16 cellular contexts compared by ENCODE assay signal in the genomic region with DNA sequence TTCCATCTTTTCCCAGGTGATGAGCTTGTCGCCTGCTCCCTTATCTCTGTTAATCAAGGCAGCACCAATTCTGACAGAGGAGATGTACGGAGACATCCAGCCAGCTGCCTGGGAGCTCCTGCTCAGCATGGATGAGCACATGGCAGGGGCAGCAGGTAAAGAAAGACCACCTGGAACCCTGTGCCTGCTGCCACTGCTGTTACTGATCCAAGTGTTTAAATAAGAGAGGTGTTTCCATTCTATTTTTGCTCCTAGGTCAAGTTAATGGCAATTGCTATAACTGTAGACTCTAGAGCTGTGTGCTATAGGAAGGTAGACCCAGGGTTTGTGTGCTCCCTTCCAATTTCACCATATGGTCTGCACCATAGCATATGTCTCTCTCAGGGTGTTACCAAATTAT.
"Had no signal": no experiment of that assay in that cellular context is flagged by ENCODE, and none has a peak within 500 bp of the region (broad histone marks: within the 10 kb centered on the region; RNA-seq: fewer than 3 reads in every experiment).

No MANE protein-coding gene starts in this region.

- ATAC-seq: esophagus mucosa; left cardiac atrium; right cardiac atrium; stimulated activated effector memory CD8-positive, alpha-beta T cell treated with anti-CD3 and anti-CD28 coated beads, Interleukin-12 subunit alpha, Interleukin-12 subunit beta, amount 100 ng/mL, for 72 hours; stimulated activated naive CD8-positive, alpha-beta T cell treated with anti-CD3 and anti-CD28 coated beads, Interleukin-15, Interleukin-2, amounts not matched to agents 100 U/mL and 50 U/mL, for 24 hours had no signal

- H3K9me3 ChIP-seq: tibial artery, upper lobe of left lung, vagina had no signal

- DNase-seq: effector memory CD4-positive, alpha-beta T cell; left cardiac atrium; left ventricle myocardium inferior; mesenchymal stem cell; midbrain; naive B cell; right cardiac atrium; stimulated activated CD4-positive, alpha-beta T cell treated with anti-CD3 and anti-CD28 coated beads, Interleukin-4, amount 100 ng/mL, for 1 hour; stimulated activated CD8-positive, alpha-beta memory T cell treated with anti-CD3 and anti-CD28 coated beads, Interleukin-4, amount 100 ng/mL, for 48 hours; stimulated activated naive CD8-positive, alpha-beta T cell treated with anti-CD3 and anti-CD28 coated beads, Interleukin-15, Interleukin-2, amounts not matched to agents 100 U/mL and 50 U/mL, for 24 hours; tibial artery; upper lobe of left lung had no signal

- H3K4me3 ChIP-seq: left ventricle myocardium inferior, lung, tibial artery, upper lobe of left lung, vagina had no signal

- H3K27me3 ChIP-seq: tibial artery, upper lobe of left lung, vagina had no signal

- H3K36me3 ChIP-seq: left ventricle myocardium inferior, tibial artery, upper lobe of left lung, vagina had no signal
